13 cellular contexts compared by ENCODE assay signal in the genomic region with DNA sequence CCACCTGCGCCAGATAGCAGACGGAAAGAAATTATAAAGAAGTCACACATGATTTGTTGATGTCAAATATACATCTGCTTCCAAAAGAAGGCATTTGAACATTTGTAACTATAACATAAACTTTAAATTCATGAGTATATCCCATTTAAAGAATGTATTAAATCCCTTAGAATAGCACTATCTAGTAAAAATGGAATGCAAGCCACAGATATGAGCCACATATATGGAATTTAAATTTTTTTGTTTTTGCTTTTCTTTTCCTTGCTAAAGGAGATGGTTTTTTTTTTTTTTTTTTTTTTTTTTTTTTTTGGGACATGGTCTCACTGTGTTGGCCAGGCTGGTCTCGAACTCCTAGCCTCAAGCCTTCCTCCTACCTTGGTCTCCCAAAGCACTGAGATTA.
DNase-seq lines count a peak whose midpoint lies in the region; ATAC-seq, FAIRE-seq and TF ChIP-seq lines count a peak whose summit lies in the region.
"Had no signal": no experiment of that assay in that cellular context is flagged by ENCODE, and none has a peak within 500 bp of the region (broad histone marks: within the 10 kb centered on the region; RNA-seq: fewer than 3 reads in every experiment).

No MANE protein-coding gene starts in this region.

- no peak overlapping the region for H3K27ac Mint-ChIP-seq in astrocyte (ENCODE audit: unreplicated experiment)

- H3K4me1 Mint-ChIP-seq in astrocyte (ENCODE audit: low read depth, unreplicated experiment): peaks cover 9% of the 10 kb centered on the region

- FAIRE-seq in astrocyte (lab: Jason Lieb, UNC): no peak
- FAIRE-seq: A204.1 had no signal

- H3K9ac ChIP-seq in HUES6 (ENCODE audit: low read length) (no peak overlapping the region), astrocyte (ENCODE audit: low read length) (peak overlapping the region; percentile 22)

- H3K4me2 ChIP-seq in astrocyte (ENCODE audit: low read length): peak overlapping the region; percentile 72
- peak overlapping the region; percentile 70 for H3K4me2 ChIP-seq in osteoblast (ENCODE audit: insufficient read depth, low read length)

- H3K79me2 ChIP-seq in astrocyte (ENCODE audit: insufficient read depth, low read length): no peaks in the 10 kb centered on the region
- no peaks in the 10 kb centered on the region for H3K79me2 ChIP-seq in osteoblast (ENCODE audit: insufficient read depth, low read length)

- ATAC-seq in HG03571 (IDR thresholded peaks at IDR 0.05; ENCODE audit: unreplicated experiment): no peak

- H3K9me3 ChIP-seq in HUES6 (ENCODE audit: control insufficient read depth, insufficient read depth, low read depth, low read length): peaks cover 2% of the 10 kb centered on the region; the same call in 1 of the 2 replicates
- H3K9me3 ChIP-seq in astrocyte (ENCODE audit: insufficient read depth, low read depth, low read length): no peaks in the 10 kb centered on the region
- no peaks in the 10 kb centered on the region for H3K9me3 ChIP-seq in osteoblast (ENCODE audit: low read depth, low read length)

- H3K27ac ChIP-seq in HUES6 (ENCODE audit: low read depth, low read length) (peak overlapping the region; percentile 61), astrocyte (ENCODE audit: low read depth, low read length) (peak overlapping the region; percentile 71), osteoblast (ENCODE audit: low read depth, low read length) (peak overlapping the region; percentile 77), RWPE1 (no peak overlapping the region)
- H3K27ac ChIP-seq: SJCRH30 had no signal

- H3K4me1 ChIP-seq in HUES6 (ENCODE audit: control insufficient read depth, insufficient read depth, low read length) (peaks cover 21% of the 10 kb centered on the region; the same call in 1 of the 2 replicates), astrocyte (ENCODE audit: insufficient read depth, low read length) (peaks cover 7% of the 10 kb centered on the region), osteoblast (ENCODE audit: insufficient read depth, low read length) (peaks cover 24% of the 10 kb centered on the region)
- H3K4me1 ChIP-seq: SJCRH30 had no signal

- TF ChIP-seq CTCF in astrocyte (IDR thresholded peaks at IDR 0.05; ENCODE audit: insufficient read depth, low read depth, low read length) (no peak), osteoblast (IDR thresholded peaks at IDR 0.05; ENCODE audit: extremely low read depth, low read depth, low read length) (no peak), RWPE1 (conservative IDR thresholded peaks at IDR 0.05; ENCODE audit: low read depth) (no peak)

- H3K4me3 Mint-ChIP-seq in astrocyte (ENCODE audit: unreplicated experiment): no peak overlapping the region

- no peaks in the 10 kb centered on the region for H4K20me1 ChIP-seq in astrocyte (ENCODE audit: insufficient read depth, low read length)
- no peaks in the 10 kb centered on the region for H4K20me1 ChIP-seq in osteoblast (ENCODE audit: insufficient read depth, low read length)

- CTCF ChIA-PET in RWPE1 (lab: Yijun Ruan, JAX): no interaction called here

- no peaks in the 10 kb centered on the region for H3K36me3 Mint-ChIP-seq in astrocyte (ENCODE audit: low read depth, unreplicated experiment)

- H3K4me3 ChIP-seq in HUES6 (ENCODE audit: low read depth, low read length): 0 out of 2 replicates have a peak overlapping the region, but pooled peaks have one; percentile 15
- no peak overlapping the region for H3K4me3 ChIP-seq in astrocyte (ENCODE audit: insufficient read depth, low read depth, low read length)
- H3K4me3 ChIP-seq in osteoblast (ENCODE audit: insufficient read depth, low read length): peak overlapping the region; percentile 48
- H3K4me3 ChIP-seq: SJCRH30 had no signal

- no peaks in the 10 kb centered on the region for H3K9me3 Mint-ChIP-seq in astrocyte (ENCODE audit: unreplicated experiment)

- POLR2A ChIA-PET in RWPE1 (lab: Yijun Ruan, JAX; ENCODE audit: low non-redundant PET): no interaction called here

- H3K27me3 ChIP-seq in HUES6 (ENCODE audit: control insufficient read depth, insufficient read depth, low read length) (no peaks in the 10 kb centered on the region), astrocyte (ENCODE audit: insufficient read depth, low read length) (no peaks in the 10 kb centered on the region), osteoblast (ENCODE audit: insufficient read depth, low read length) (no peaks in the 10 kb centered on the region)
- H3K27me3 ChIP-seq: SJCRH30 had no signal

- no peaks in the 10 kb centered on the region for H3K36me3 ChIP-seq in HUES6 (ENCODE audit: control insufficient read depth, insufficient read depth, low read length)
- H3K36me3 ChIP-seq in astrocyte (ENCODE audit: insufficient read depth, low read length): no peaks in the 10 kb centered on the region
- no peaks in the 10 kb centered on the region for H3K36me3 ChIP-seq in osteoblast (ENCODE audit: insufficient read depth, low read length)
- H3K36me3 ChIP-seq: SJCRH30 had no signal

- H2AFZ ChIP-seq in astrocyte (ENCODE audit: low read depth, low read length): no peak overlapping the region
- H2AFZ ChIP-seq in osteoblast (ENCODE audit: low read length): peak overlapping the region; percentile 17

- DNase-seq in EL: peak; percentile 48
- DNase-seq in astrocyte (ENCODE audit: low read depth): peak; percentile 4
- DNase-seq in osteoblast (ENCODE audit: insufficient read length, low spot score, missing footprints): no peak
- DNase-seq in RWPE1 (ENCODE audit: low spot score): no peak
- no peak for DNase-seq in NCI-H2081 treated with DMSO at 0.1 percent for 48 hours (lab: John Stamatoyannopoulos, UW)
- DNase-seq: C1 segment of cervical spinal cord, NCI-H1092, NCI-H446, RPMI8226, SJCRH30 had no signal

- H3K27me3 Mint-ChIP-seq in astrocyte (ENCODE audit: low read depth, unreplicated experiment): no peaks in the 10 kb centered on the region

Comparison
In these comparisons a context has a peak if more than half of its experiments do, and no peak if none do; other contexts are left out.
1. DNase-seq: peak in EL (single experiment) and astrocyte (single experiment); none in osteoblast (single experiment), RWPE1 (single experiment) and NCI-H2081 treated with DMSO at 0.1 percent for 48 hours (single experiment).